In genomic region chr1:184854456-184855180, GRCh38 we compare ENCODE assay signal across 16 cellular contexts.
A peak's percentile ranks its signal among the peaks of the same experiment; 100 is the strongest.
DNase-seq lines count a peak whose midpoint lies in the region; ATAC-seq and TF ChIP-seq lines count a peak whose summit lies in the region.
"Had no signal": no experiment of that assay in that cellular context is flagged by ENCODE, and none has a peak within 500 bp of the region (broad histone marks: within the 10 kb centered on the region; RNA-seq: fewer than 3 reads in every experiment).

No MANE protein-coding gene starts in this region.

- TF ChIP-seq POLR2A in body of pancreas (IDR thresholded peaks at IDR 0.05) (no peak), ovary (IDR thresholded peaks at IDR 0.05) (no peak)

- H3K4me3 ChIP-seq in body of pancreas (no peak overlapping the region), mesodermal cell (ENCODE audit: extremely low read depth, insufficient read depth, low read length, poor library complexity, severe bottlenecking) (no peak overlapping the region), ovary (no peak overlapping the region)

- peak; percentile 65 for ATAC-seq in body of pancreas

- H3K9me3 Mint-ChIP-seq in mesothelial cell of epicardium, result peaks cover 4% of the 10 kb centered on the region
- H3K9me3 Mint-ChIP-seq: memory B cell had no signal

- H3K27me3 ChIP-seq in body of pancreas (no peaks in the 10 kb centered on the region), ovary (no peaks in the 10 kb centered on the region)

- intact Hi-C loops in body of pancreas (cut with DNase I) (no loop called here), ovary (cut with DNase I) (no loop called here)

- H3K36me3 Mint-ChIP-seq in mesothelial cell of epicardium, result no peaks in the 10 kb centered on the region
- H3K36me3 Mint-ChIP-seq: activated naive CD8-positive, alpha-beta T cell had no signal

- H3K27ac ChIP-seq in body of pancreas, result peak overlapping the region in 2 of 4 donors; percentile 14 to 57
- peak overlapping the region; percentile 36 for H3K27ac ChIP-seq in mesodermal cell (ENCODE audit: low read depth, low read length, severe bottlenecking)
- H3K27ac ChIP-seq in ovary, result no peak overlapping the region

- DNase-seq in DMS79 (lab: John Stamatoyannopoulos, UW), result peak; percentile 62
- peak; percentile 84 for DNase-seq in NCI-H1694 (lab: John Stamatoyannopoulos, UW)
- no peak for DNase-seq in body of pancreas
- no peak for DNase-seq in hippocampal formation (lab: John Stamatoyannopoulos, UW)
- no peak for DNase-seq in ovary
- no peak for DNase-seq in mesothelial cell of epicardium (ENCODE audit: low spot score in 2 of 2, unreplicated experiment in 2 of 2)
- no peak for DNase-seq in inferior parietal cortex (ENCODE audit: extremely low spot score)
- DNase-seq: activated CD4-positive, alpha-beta T cell treated with anti-CD3 and anti-CD28 coated beads, Interleukin-2, amount 50 U/mL, for 4 hours; DND-41; erythroblast; GOT3; NCI-H1105 treated with DMSO at 0.1 percent for 48 hours; SHP77 treated with DMSO at 0.1 percent for 48 hours had no signal

- 75 to 89% methylated on average over 2 of the region's 2 CpGs for WGBS in body of pancreas, 2 donors
- no CpG with 5 or more reads among the region's 2 CpGs for WGBS in mesodermal cell (ENCODE audit: insufficient coverage in 2 of 2), 2 experiments
- WGBS in ovary, 3 donors, result 82 to 87% (median 83%) methylated on average over 2 of the region's 2 CpGs

- TF ChIP-seq CTCF in body of pancreas (IDR thresholded peaks at IDR 0.05), result no peak
- TF ChIP-seq CTCF in ovary (IDR thresholded peaks at IDR 0.05), result no peak
- no peak for TF ChIP-seq CTCF in mesothelial cell of epicardium (IDR thresholded peaks at IDR 0.05; ENCODE audit: unreplicated experiment)

- no peak overlapping the region for H3K27ac Mint-ChIP-seq in mesothelial cell of epicardium
- H3K27ac Mint-ChIP-seq: activated naive CD8-positive, alpha-beta T cell; memory B cell had no signal

- no peaks in the 10 kb centered on the region for H3K36me3 ChIP-seq in body of pancreas (replicated peaks in 1 of 2; ENCODE audit: insufficient read depth in 1 of 2, low read depth in 2 of 2)
- H3K36me3 ChIP-seq in mesodermal cell (ENCODE audit: control insufficient read depth, insufficient read depth, low read length), result no peaks in the 10 kb centered on the region
- no peaks in the 10 kb centered on the region for H3K36me3 ChIP-seq in ovary

- H3K4me1 Mint-ChIP-seq in mesothelial cell of epicardium, result no peaks in the 10 kb centered on the region

- H3K9me3 ChIP-seq in body of pancreas (no peaks in the 10 kb centered on the region), mesodermal cell (ENCODE audit: control insufficient read depth, low read length) (no peaks in the 10 kb centered on the region), ovary (no peaks in the 10 kb centered on the region)

- H3K27me3 Mint-ChIP-seq in mesothelial cell of epicardium (ENCODE audit: low read depth), result no peaks in the 10 kb centered on the region
- H3K27me3 Mint-ChIP-seq: activated naive CD8-positive, alpha-beta T cell; memory B cell had no signal

- H3K4me1 ChIP-seq in body of pancreas (peaks cover 41% of the 10 kb centered on the region), mesodermal cell (ENCODE audit: control insufficient read depth, insufficient read depth, low read length, poor library complexity, severe bottlenecking) (no peaks in the 10 kb centered on the region), ovary (ENCODE audit: insufficient read depth) (no peaks in the 10 kb centered on the region)

- no peak for TF ChIP-seq EP300 in ovary (IDR thresholded peaks at IDR 0.05)

- no peak overlapping the region for H3K4me3 Mint-ChIP-seq in mesothelial cell of epicardium
- H3K4me3 Mint-ChIP-seq: activated naive CD8-positive, alpha-beta T cell; memory B cell had no signal

Comparison
In these comparisons a context has a peak if more than half of its experiments do, and no peak if none do; other contexts are left out.
1. DNase-seq: peak in DMS79 (single experiment) and NCI-H1694 (single experiment); none in body of pancreas (0 of 4), hippocampal formation (0 of 2), ovary (0 of 5), mesothelial cell of epicardium (0 of 2) and inferior parietal cortex (single experiment).